Comparison of ENCODE assay signal across 1 cellular context in the genomic region with DNA sequence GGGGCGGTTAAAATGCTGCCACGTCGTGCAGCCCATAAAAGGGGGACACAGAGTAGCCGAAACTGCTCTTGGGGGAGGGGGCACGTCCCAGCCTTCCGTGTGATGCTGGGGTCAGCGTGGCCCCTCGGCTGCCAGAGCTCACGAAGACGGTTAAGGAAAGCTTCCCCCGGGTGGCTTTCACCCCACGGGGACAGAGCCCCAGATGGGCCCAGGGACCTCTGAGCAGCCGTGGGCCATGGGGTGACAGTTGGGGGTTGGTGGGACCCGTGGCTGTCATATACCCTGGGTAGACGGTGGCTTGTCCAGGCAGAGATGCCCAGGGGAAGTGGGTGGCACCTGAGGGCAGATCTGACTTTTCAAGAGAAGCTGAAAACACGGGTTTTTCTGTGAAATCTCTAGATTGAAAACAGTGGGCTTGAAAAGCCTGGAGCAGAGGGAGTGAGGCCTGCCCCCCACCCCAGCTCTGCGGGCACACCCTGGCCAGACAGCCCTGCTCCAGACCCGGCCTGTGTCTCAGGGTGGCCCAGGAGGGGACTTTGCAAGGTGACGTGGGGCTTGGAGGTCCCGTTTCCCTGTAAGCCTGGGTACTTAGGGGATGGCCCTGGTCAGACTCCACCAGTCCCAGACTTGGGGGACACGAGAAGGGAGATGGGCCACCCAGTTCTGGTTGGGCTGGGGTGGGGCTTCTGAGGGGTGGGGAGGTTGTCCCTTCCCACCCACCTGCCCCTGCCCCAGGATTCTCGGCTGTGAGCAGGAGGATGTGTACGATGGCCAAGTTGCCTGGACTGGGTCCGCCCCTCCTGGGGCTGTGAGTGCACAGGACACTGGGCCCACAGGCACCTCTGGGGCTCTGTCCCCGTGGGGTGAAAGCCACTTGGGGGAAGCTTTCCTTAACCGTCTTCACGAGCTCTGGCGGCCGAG.
TF ChIP-seq lines count a peak whose summit lies in the region.

No MANE protein-coding gene starts in this region.

TF ChIP-seq in GM12878, 131 proteins besides CTCF, POLR2A, EP300 and RAD21:
- no peak for TF ChIP-seq MYC (IDR thresholded peaks at IDR 0.05; ENCODE audit: insufficient read depth, insufficient read length, insufficient replicate concordance, low read length, severe bottlenecking)
- no peak for TF ChIP-seq KDM1A (IDR thresholded peaks at IDR 0.05; ENCODE audit: borderline replicate concordance)
- no peak for TF ChIP-seq MLLT1 (IDR thresholded peaks at IDR 0.05)
- TF ChIP-seq ZBTB11 (CRISPR knock-in tag; IDR thresholded peaks at IDR 0.05): no peak
- TF ChIP-seq IRF3 (IDR thresholded peaks at IDR 0.05): no peak
- TF ChIP-seq SMAD5 (IDR thresholded peaks at IDR 0.05; ENCODE audit: low read depth): no peak
- TF ChIP-seq POLR2AphosphoS2 (IDR thresholded peaks at IDR 0.05; ENCODE audit: low read depth, low read length): no peak
- TF ChIP-seq POLR2AphosphoS5 (IDR thresholded peaks at IDR 0.05; ENCODE audit: low read length): no peak
- TF ChIP-seq PAX5 (IDR thresholded peaks at IDR 0.05; ENCODE audit: borderline replicate concordance, low read depth, low read length): no peak
- TF ChIP-seq YBX1 (IDR thresholded peaks at IDR 0.05): no peak
- no peak for TF ChIP-seq CREM (IDR thresholded peaks at IDR 0.05; ENCODE audit: low read depth)
- TF ChIP-seq GABPA (IDR thresholded peaks at IDR 0.05; ENCODE audit: low read depth): no peak
- no peak for TF ChIP-seq HDAC6 (IDR thresholded peaks at IDR 0.05; ENCODE audit: unreplicated experiment)
